ENCODE assay signal across 22 cellular contexts in genomic region chr15:94125131-94125530, GRCh38.
A peak's percentile ranks its signal among the peaks of the same experiment; 100 is the strongest.
DNase-seq lines count a peak whose midpoint lies in the region; TF ChIP-seq lines count a peak whose summit lies in the region.
"Had no signal": no experiment of that assay in that cellular context is flagged by ENCODE, and none has a peak within 500 bp of the region (broad histone marks: within the 10 kb centered on the region; RNA-seq: fewer than 3 reads in every experiment).

No MANE protein-coding gene starts in this region.

- POLR2A ChIA-PET in A673 (lab: Charles Lee; ENCODE audit: low non-redundant PET): no interaction called here
- POLR2A ChIA-PET in SK-N-SH (lab: Yijun Ruan, JAX): no interaction called here
- POLR2A ChIA-PET in activated CD4-positive, alpha-beta T cell treated with anti-CD3 and anti-CD28 coated beads, Interleukin-2, amount 10 ng/mL, durations not matched to agents 7 days and 5 days (lab: Charles Lee): no interaction called here

- TF ChIP-seq RAD21 in SK-N-SH (IDR thresholded peaks at IDR 0.05; ENCODE audit: low read length): no peak

- H3K9ac ChIP-seq in BLaER1 treated with 17β-estradiol and CSF1 and Interleukin-3, amounts not matched to agents 10 nM and 100 nM: no peak overlapping the region
- no peak overlapping the region for H3K9ac ChIP-seq in SK-N-SH

- no peaks in the 10 kb centered on the region for H3K36me3 Mint-ChIP-seq in activated CD4-positive, alpha-beta T cell treated with anti-CD3 and anti-CD28 coated beads, Interleukin-2, amount 10 ng/mL, durations not matched to agents 7 days and 5 days (ENCODE audit: low read depth)
- H3K36me3 Mint-ChIP-seq: CD4-positive, alpha-beta memory T cell had no signal

- H3K36me3 ChIP-seq in A673 (ENCODE audit: insufficient read depth, low read length, poor library complexity, severe bottlenecking) (no peaks in the 10 kb centered on the region), SK-N-SH (replicated peaks in 1 of 2; ENCODE audit: control insufficient read depth in 1 of 2, insufficient read depth in 2 of 2, low read length in 1 of 2) (no peaks in the 10 kb centered on the region)
- H3K36me3 ChIP-seq in BLaER1 treated with 17β-estradiol and CSF1 and Interleukin-3, amounts not matched to agents 10 nM and 100 nM: no peaks in the 10 kb centered on the region
- H3K36me3 ChIP-seq: gastrocnemius medialis, right lobe of liver, upper lobe of right lung had no signal

- no peak overlapping the region for H3K4me3 Mint-ChIP-seq in activated CD4-positive, alpha-beta T cell treated with anti-CD3 and anti-CD28 coated beads, Interleukin-2, amount 10 ng/mL, durations not matched to agents 7 days and 5 days
- H3K4me3 Mint-ChIP-seq: CD4-positive, alpha-beta memory T cell; nephron progenitor cell had no signal

- peaks cover 2% of the 10 kb centered on the region for H3K27me3 Mint-ChIP-seq in activated CD4-positive, alpha-beta T cell treated with anti-CD3 and anti-CD28 coated beads, Interleukin-2, amount 10 ng/mL, durations not matched to agents 7 days and 5 days

- peaks cover 25% of the 10 kb centered on the region for H3K4me1 ChIP-seq in A673 (ENCODE audit: insufficient read depth, low read length, poor library complexity, severe bottlenecking)
- H3K4me1 ChIP-seq in BLaER1 treated with 17β-estradiol and CSF1 and Interleukin-3, amounts not matched to agents 10 nM and 100 nM: peaks cover 9 to 29% (median 18%) of the 10 kb centered on the region in 10 experiments
- H3K4me1 ChIP-seq in SK-N-SH (ENCODE audit: control insufficient read depth in 1 of 2, insufficient read depth in 2 of 2, low read depth in 1 of 2, low read length in 1 of 2): peaks cover 0 to 6% of the 10 kb centered on the region in 2 experiments; a peak in 1 of 4 replicates
- H3K4me1 ChIP-seq: gastrocnemius medialis, right lobe of liver, upper lobe of right lung had no signal

- H3F3A ChIP-seq in SK-N-SH (replicated peaks; ENCODE audit: insufficient read depth): no peaks in the 10 kb centered on the region

- TF ChIP-seq CTCF in A673 (conservative IDR thresholded peaks at IDR 0.05; ENCODE audit: low read depth, low read length) (no peak), SK-N-SH (IDR thresholded peaks at IDR 0.05) (no peak)

- intact Hi-C loops in A673 (cut with micrococcal nuclease; ENCODE audit: unreplicated experiment): loop anchor here (10.0 kb wide), 1 partner anchor 300 kb away; no protein-coding TSS in a partner anchor

- no TSS peak for BruUV-seq in A673 (replicated peaks; lab: Mats Ljungman, UMichigan)

- no peaks in the 10 kb centered on the region for H3K9me2 ChIP-seq in SK-N-SH

- H3K27ac ChIP-seq in A673 (ENCODE audit: low read depth, low read length, poor library complexity, severe bottlenecking): peak overlapping the region; percentile 70
- peak overlapping the region in 2 of 11 experiments; percentile 0 to 41; a peak in 3 of 22 replicates for H3K27ac ChIP-seq in BLaER1 treated with 17β-estradiol and CSF1 and Interleukin-3, amounts not matched to agents 10 nM and 100 nM
- H3K27ac ChIP-seq in SK-N-SH (ENCODE audit: low read depth in 2 of 2, low read length in 1 of 2): peak overlapping the region in 1 of 2 experiments; percentile 16; a peak in 1 of 4 replicates
- H3K27ac ChIP-seq: gastrocnemius medialis, PC-9, right lobe of liver, upper lobe of right lung had no signal

- no peak overlapping the region for H3K27ac Mint-ChIP-seq in activated CD4-positive, alpha-beta T cell treated with anti-CD3 and anti-CD28 coated beads, Interleukin-2, amount 10 ng/mL, durations not matched to agents 7 days and 5 days
- H3K27ac Mint-ChIP-seq: CD4-positive, alpha-beta memory T cell; nephron progenitor cell had no signal

- TF ChIP-seq EP300 in SK-N-SH (IDR thresholded peaks at IDR 0.05; ENCODE audit: borderline replicate concordance in 1 of 2, low read depth in 1 of 2, low read length in 1 of 2): peak in 1 of 2 experiments; percentile 18; a peak in 1 of 4 replicates

- H3K79me2 ChIP-seq in SK-N-SH (ENCODE audit: insufficient read depth): no peaks in the 10 kb centered on the region

- WGBS in SK-N-SH (ENCODE audit: low lambda C conversion rate): 0% methylated on average over 1 of the region's 1 CpG

- H3K9me3 ChIP-seq in A673 (ENCODE audit: low read depth, low read length, poor library complexity, severe bottlenecking) (no peaks in the 10 kb centered on the region), SK-N-SH (no peaks in the 10 kb centered on the region)
- no peaks in the 10 kb centered on the region for H3K9me3 ChIP-seq in BLaER1 treated with 17β-estradiol and CSF1 and Interleukin-3, amounts not matched to agents 10 nM and 100 nM (replicated peaks in 1 of 11)
- H3K9me3 ChIP-seq: gastrocnemius medialis, right lobe of liver, upper lobe of right lung had no signal

- CTCF ChIA-PET in A673 (lab: Charles Lee): no interaction called here
- CTCF ChIA-PET in SK-N-SH (lab: Yijun Ruan, JAX): interaction anchor here (2.6 to 5.5 kb wide), 3 partner anchors 128 to 1095 kb away, joined by 9 to 18 read pairs (median 13); no protein-coding TSS in a partner anchor
- CTCF ChIA-PET in activated CD4-positive, alpha-beta T cell treated with anti-CD3 and anti-CD28 coated beads, Interleukin-2, amount 10 ng/mL, durations not matched to agents 7 days and 5 days (lab: Charles Lee): no interaction called here

- H3K4me1 Mint-ChIP-seq in activated CD4-positive, alpha-beta T cell treated with anti-CD3 and anti-CD28 coated beads, Interleukin-2, amount 10 ng/mL, durations not matched to agents 7 days and 5 days: no peaks in the 10 kb centered on the region
- H3K4me1 Mint-ChIP-seq: CD4-positive, alpha-beta memory T cell; nephron progenitor cell had no signal

- no peaks in the 10 kb centered on the region for H4K20me1 ChIP-seq in BLaER1 treated with 17β-estradiol and CSF1 and Interleukin-3, amounts not matched to agents 10 nM and 100 nM
- no peaks in the 10 kb centered on the region for H4K20me1 ChIP-seq in SK-N-SH (ENCODE audit: insufficient read depth)

- DNase-seq in A673 (ENCODE audit: low spot score) (peak; percentile 84), SK-N-SH (no peak), fibroblast of gingiva (ENCODE audit: low read depth) (peak; percentile 56), NCI-H524 (lab: John Stamatoyannopoulos, UW) (no peak), cerebellum (ENCODE audit: low spot score) (no peak), NCI-H524 treated with DMSO at 0.1 percent for 48 hours (lab: John Stamatoyannopoulos, UW) (no peak)
- DNase-seq in activated CD4-positive, alpha-beta T cell treated with anti-CD3 and anti-CD28 coated beads, Interleukin-2, amount 10 ng/mL, durations not matched to agents 7 days and 5 days: no peak
- DNase-seq: activated CD4-positive, alpha-beta T cell treated with anti-CD3 and anti-CD28 coated beads, Interleukin-2, amount 50 U/mL, for 48 hours; activated effector memory CD4-positive, alpha-beta T cell treated with anti-CD3 and anti-CD28 coated beads, Interleukin-2, amount 50 U/mL, for 16 hours; CD4-positive, alpha-beta memory T cell; cortex of kidney; DMS 273 treated with DMSO at 0.1 percent for 48 hours; gastrocnemius medialis; hypothalamus; NCI-H1105; NCI-H2029; NCI-H226; nephron progenitor cell; PC-9; right lobe of liver; upper lobe of right lung had no signal

- H3K27me3 ChIP-seq in A673 (replicated peaks; ENCODE audit: insufficient read depth, low read depth, low read length, poor library complexity): no peaks in the 10 kb centered on the region
- no peaks in the 10 kb centered on the region for H3K27me3 ChIP-seq in BLaER1 treated with 17β-estradiol and CSF1 and Interleukin-3, amounts not matched to agents 10 nM and 100 nM
- H3K27me3 ChIP-seq in SK-N-SH (ENCODE audit: insufficient read depth): no peaks in the 10 kb centered on the region
- H3K27me3 ChIP-seq: gastrocnemius medialis, upper lobe of right lung had no signal

- H3K4me2 ChIP-seq in BLaER1 treated with 17β-estradiol and CSF1 and Interleukin-3, amounts not matched to agents 10 nM and 100 nM: peak overlapping the region; percentile 35 to 69 (median 57); a peak in 21 of 22 replicates
- no peak overlapping the region for H3K4me2 ChIP-seq in SK-N-SH
- H3K4me2 ChIP-seq: PC-9 had no signal

- H3K4me3 ChIP-seq in A673 (ENCODE audit: low read depth, low read length, poor library complexity, severe bottlenecking) (no peak overlapping the region), SK-N-SH (ENCODE audit: low read depth in 2 of 2, low read length in 1 of 2) (no peak overlapping the region)
- no peak overlapping the region for H3K4me3 ChIP-seq in BLaER1 treated with 17β-estradiol and CSF1 and Interleukin-3, amounts not matched to agents 10 nM and 100 nM
- H3K4me3 ChIP-seq: gastrocnemius medialis, PC-9, right lobe of liver, upper lobe of right lung had no signal

- H2AFZ ChIP-seq in SK-N-SH (ENCODE audit: low read depth): no peak overlapping the region
- H2AFZ ChIP-seq: PC-9 had no signal

- no peaks in the 10 kb centered on the region for H3K9me3 Mint-ChIP-seq in activated CD4-positive, alpha-beta T cell treated with anti-CD3 and anti-CD28 coated beads, Interleukin-2, amount 10 ng/mL, durations not matched to agents 7 days and 5 days
- H3K9me3 Mint-ChIP-seq: CD4-positive, alpha-beta memory T cell; nephron progenitor cell had no signal

TF ChIP-seq in SK-N-SH, 30 proteins besides CTCF, POLR2A, EP300 and RAD21 (continues in another document):
- TF ChIP-seq MEF2A (IDR thresholded peaks at IDR 0.05; ENCODE audit: borderline replicate concordance, low read depth): no peak
- no peak for TF ChIP-seq USF2 (IDR thresholded peaks at IDR 0.05; ENCODE audit: borderline replicate concordance, low read depth, low read length)
- TF ChIP-seq NFIC (IDR thresholded peaks at IDR 0.05; ENCODE audit: borderline replicate concordance): no peak
- TF ChIP-seq RCOR1 (IDR thresholded peaks at IDR 0.05; ENCODE audit: low read length): no peak
- TF ChIP-seq FOSL2 (IDR thresholded peaks at IDR 0.05; ENCODE audit: borderline replicate concordance, low read depth): peak; percentile 42; the same call in 1 of the 2 replicates
- no peak for TF ChIP-seq SIN3A (IDR thresholded peaks at IDR 0.05; ENCODE audit: borderline replicate concordance, low read depth, low read length)
- TF ChIP-seq MAX (IDR thresholded peaks at IDR 0.05; ENCODE audit: low read depth): no peak
- no peak for TF ChIP-seq YY1 (IDR thresholded peaks at IDR 0.05; ENCODE audit: low read depth)
- TF ChIP-seq CHD2 (IDR thresholded peaks at IDR 0.05; ENCODE audit: low read length, partially characterized antibody): no peak

Comparison
In these comparisons a context has a peak if more than half of its experiments do, and no peak if none do; other contexts are left out.
1. DNase-seq: peak in A673 (single experiment) and fibroblast of gingiva (single experiment); none in SK-N-SH (single experiment), NCI-H524 (0 of 2), cerebellum (single experiment), NCI-H524 treated with DMSO at 0.1 percent for 48 hours (single experiment) and activated CD4-positive, alpha-beta T cell treated with anti-CD3 and anti-CD28 coated beads, Interleukin-2, amount 10 ng/mL, durations not matched to agents 7 days and 5 days (single experiment).